16 cellular contexts compared by ENCODE assay signal in the genomic region with DNA sequence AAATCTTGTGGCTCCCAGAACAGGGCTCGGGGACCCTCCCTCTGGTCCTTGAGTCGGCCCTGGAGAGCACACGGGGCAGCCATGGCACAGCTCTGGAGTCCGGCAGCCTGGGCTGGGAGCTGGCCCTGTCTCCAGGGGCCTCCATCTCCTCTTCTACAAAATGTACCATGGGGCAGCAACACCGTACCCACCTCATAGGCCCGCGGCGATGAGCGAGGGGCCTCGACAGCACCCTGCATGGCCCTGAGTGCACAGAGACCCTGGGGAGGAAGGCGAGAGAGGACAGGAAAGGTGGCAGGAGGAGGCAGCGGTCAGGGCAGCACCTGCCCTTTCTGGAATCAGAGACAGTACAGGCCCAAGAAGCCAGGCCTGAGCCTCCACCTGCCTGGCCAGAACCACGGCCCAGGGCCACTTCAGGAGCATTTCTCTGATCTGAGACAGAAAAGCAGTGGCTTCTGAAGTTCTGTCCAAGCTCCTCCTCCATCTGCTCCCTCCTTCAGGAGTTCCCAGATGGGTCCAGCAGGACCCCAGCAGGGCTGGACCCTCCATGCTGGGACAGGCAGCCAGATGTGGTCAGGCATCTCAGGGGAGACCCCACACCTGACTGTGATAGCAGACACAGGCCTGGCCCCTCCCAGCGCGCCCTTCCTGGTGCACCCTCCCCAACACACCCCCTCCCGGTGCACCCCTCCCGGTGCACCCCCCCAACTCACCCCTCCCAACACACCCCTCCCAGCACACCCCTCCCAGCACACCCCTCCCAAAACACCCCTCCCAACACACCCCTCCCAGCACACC.
DNase-seq lines count a peak whose midpoint lies in the region; ATAC-seq and TF ChIP-seq lines count a peak whose summit lies in the region.
"Had no signal": no experiment of that assay in that cellular context is flagged by ENCODE, and none has a peak within 500 bp of the region (broad histone marks: within the 10 kb centered on the region; RNA-seq: fewer than 3 reads in every experiment).

No MANE protein-coding gene starts in this region.

- no peak for TF ChIP-seq POLR2A in NB4 (IDR thresholded peaks at IDR 0.05; ENCODE audit: extremely low read depth, insufficient read length)
- no peak for TF ChIP-seq POLR2A in stomach (IDR thresholded peaks at IDR 0.05)

- H3K27ac ChIP-seq in coronary artery: peak overlapping the region; percentile 22 to 66
- H3K27ac ChIP-seq in stomach: peak overlapping the region; percentile 5 to 72 (median 56)
- H3K27ac ChIP-seq: 22Rv1 had no signal

- no peaks in the 10 kb centered on the region for H3K36me3 ChIP-seq in stomach
- H3K36me3 ChIP-seq: HAP-1 had no signal

- H3K4me3 ChIP-seq in NB4 (ENCODE audit: low read depth, low read length) (no peak overlapping the region), coronary artery (no peak overlapping the region), stomach (no peak overlapping the region)
- H3K4me3 ChIP-seq: HAP-1 had no signal

- H3K9me3 ChIP-seq in stomach: no peaks in the 10 kb centered on the region
- H3K9me3 ChIP-seq: HAP-1 had no signal

- peak; percentile 10 for DNase-seq in DMS53 (lab: John Stamatoyannopoulos, UW)
- no peak for DNase-seq in DMS53 treated with DMSO at 0.1 percent for 48 hours (lab: John Stamatoyannopoulos, UW; ENCODE audit: unreplicated experiment)
- DNase-seq in NB4 (ENCODE audit: low read depth): peak; percentile 9
- DNase-seq in coronary artery (ENCODE audit: low spot score): no peak
- no peak for DNase-seq in stomach
- no peak for DNase-seq in NCI-H526 (lab: John Stamatoyannopoulos, UW)
- DNase-seq: CD8-positive, alpha-beta T cell; COR-L47; DMS153; GF-D8; GOT3; HFFc6 had no signal

- peaks cover 0 to 20% (median 0%) of the 10 kb centered on the region in 3 donors for H3K27me3 ChIP-seq in stomach

- H3K4me1 ChIP-seq in stomach: peaks cover 0 to 26% (median 17%) of the 10 kb centered on the region in 4 donors
- H3K4me1 ChIP-seq: HAP-1 had no signal

- no peak for ATAC-seq in HG02938 (IDR thresholded peaks at IDR 0.05; ENCODE audit: unreplicated experiment)
- ATAC-seq in HG03460 (IDR thresholded peaks at IDR 0.05; ENCODE audit: unreplicated experiment): no peak
- ATAC-seq: CD8-positive, alpha-beta T cell had no signal

- WGBS in stomach, 5 donors: 82 to 89% (median 85%) methylated on average over 14 to 17 of the region's 17 CpGs

- intact Hi-C loops in stomach (cut with DNase I; ENCODE audit: low total_unique reads): no loop called here

- no peak for TF ChIP-seq EP300 in stomach (IDR thresholded peaks at IDR 0.05)

- TF ChIP-seq CTCF in NB4 (IDR thresholded peaks at IDR 0.05; ENCODE audit: low read depth, low read length): no peak
- TF ChIP-seq CTCF in coronary artery (IDR thresholded peaks at IDR 0.05): no peak
- TF ChIP-seq CTCF in stomach (IDR thresholded peaks at IDR 0.05): no peak

Comparison
In these comparisons a context has a peak if more than half of its experiments do, and no peak if none do; other contexts are left out.
1. DNase-seq: peak in DMS53 (single experiment) and NB4 (single experiment); none in DMS53 treated with DMSO at 0.1 percent for 48 hours (single experiment), coronary artery (single experiment), stomach (single experiment) and NCI-H526 (0 of 2).